In the genomic region with DNA sequence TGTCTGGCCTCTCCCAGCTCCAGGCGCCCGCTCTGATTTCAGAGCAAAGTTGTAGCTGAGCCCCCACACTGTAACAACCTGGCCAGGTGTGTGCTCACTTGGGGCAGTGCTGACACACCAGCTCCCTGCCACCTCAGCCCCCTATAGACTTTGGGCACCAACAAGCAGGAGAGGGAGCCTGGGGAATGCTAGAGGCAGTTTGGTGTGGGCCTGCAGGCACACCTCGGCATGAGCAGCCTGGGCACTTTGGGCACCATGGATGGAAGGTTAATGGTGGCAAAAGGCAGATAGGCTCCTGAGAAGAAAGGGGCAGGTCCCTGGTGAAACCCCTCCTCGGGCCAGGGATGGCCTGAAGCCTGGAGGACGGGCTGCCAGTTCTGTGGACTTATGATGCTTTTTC, we compare ENCODE assay signal across 27 cellular contexts.
"Had no signal": no experiment of that assay in that cellular context is flagged by ENCODE, and none has a peak within 500 bp of the region (broad histone marks: within the 10 kb centered on the region; RNA-seq: fewer than 3 reads in every experiment).

No MANE protein-coding gene starts in this region.

- ATAC-seq: heart left ventricle, natural killer cell, right cardiac atrium had no signal

- H3K9me3 Mint-ChIP-seq: nephron progenitor cell, type B pancreatic cell had no signal

- H3K36me3 Mint-ChIP-seq: mesothelial cell of epicardium, naive B cell, natural killer cell, neural progenitor cell, type B pancreatic cell had no signal

- H3K9ac ChIP-seq: neural progenitor cell had no signal

- H3K4me3 ChIP-seq: heart left ventricle, left ventricle myocardium inferior, lung, neural progenitor cell, ovary, sigmoid colon, tibial nerve had no signal

- H3K9me3 ChIP-seq: ovary, sigmoid colon had no signal

- H3K36me3 ChIP-seq: heart left ventricle, left ventricle myocardium inferior, neural progenitor cell, ovary, sigmoid colon, tibial nerve had no signal

- H3K4me3 Mint-ChIP-seq: immature natural killer cell; mesothelial cell of epicardium; naive B cell; natural killer cell; nephron progenitor cell; neural progenitor cell; stimulated activated naive CD8-positive, alpha-beta T cell treated with anti-CD3 and anti-CD28 coated beads, Interleukin-15, amount 100 ng/mL, for 72 hours; type B pancreatic cell had no signal

- H3K4me1 ChIP-seq: heart left ventricle, left ventricle myocardium inferior, neural progenitor cell, sigmoid colon, tibial nerve had no signal

- FAIRE-seq: islet of Langerhans, small intestine, urothelium cell line had no signal

- H3K27me3 Mint-ChIP-seq: naive B cell; progenitor cell of endocrine pancreas; stimulated activated naive CD8-positive, alpha-beta T cell treated with anti-CD3 and anti-CD28 coated beads, Interleukin-15, amount 100 ng/mL, for 72 hours; type B pancreatic cell had no signal

- H3K27ac ChIP-seq: heart left ventricle, left ventricle myocardium inferior, neural progenitor cell, ovary, sigmoid colon, tibial nerve had no signal

- H3K4me2 ChIP-seq: neural progenitor cell had no signal

- DNase-seq: heart left ventricle; hypothalamus; immature natural killer cell; left ventricle myocardium inferior; mesendoderm; naive B cell; natural killer cell; nephron progenitor cell; ovary; sigmoid colon; small intestine; stimulated activated CD4-positive, alpha-beta T cell treated with anti-CD3 and anti-CD28 coated beads, Interleukin-1b, Interleukin-23, amount 100 ng/mL, for 48 hours; stimulated activated CD4-positive, alpha-beta T cell treated with anti-CD3 and anti-CD28 coated beads, Interleukin-2, amount 100 ng/mL, for 48 hours; stimulated activated CD4-positive, alpha-beta T cell treated with anti-CD3 and anti-CD28 coated beads, Interleukin-4, amount 100 ng/mL, for 4 hours; stimulated activated CD8-positive, alpha-beta memory T cell treated with anti-CD3 and anti-CD28 coated beads, Interleukin-4, amount 100 ng/mL, for 48 hours; stimulated activated naive CD4-positive, alpha-beta T cell; stimulated activated naive CD8-positive, alpha-beta T cell treated with anti-CD3 and anti-CD28 coated beads, Interleukin-15, amount 100 ng/mL, for 72 hours; substantia nigra had no signal

- H2AFZ ChIP-seq: neural progenitor cell had no signal

- H3K27me3 ChIP-seq: heart left ventricle, neural progenitor cell, ovary, sigmoid colon, tibial nerve had no signal

- H3K27ac Mint-ChIP-seq: immature natural killer cell; mesothelial cell of epicardium; naive B cell; natural killer cell; nephron progenitor cell; neural progenitor cell; progenitor cell of endocrine pancreas; stimulated activated naive CD8-positive, alpha-beta T cell treated with anti-CD3 and anti-CD28 coated beads, Interleukin-15, amount 100 ng/mL, for 72 hours; type B pancreatic cell had no signal

- H3K4me1 Mint-ChIP-seq: immature natural killer cell, naive B cell, natural killer cell, nephron progenitor cell had no signal
